Comparison of ENCODE assay signal across 1 cellular context in genomic region chr5:77751328-77752023, GRCh38.
TF ChIP-seq lines count a peak whose summit lies in the region.

No MANE protein-coding gene starts in this region.

TF ChIP-seq in WTC11, 78 proteins besides CTCF, POLR2A, EP300 and RAD21 (continued from another document):
- TF ChIP-seq, protein P1, sequence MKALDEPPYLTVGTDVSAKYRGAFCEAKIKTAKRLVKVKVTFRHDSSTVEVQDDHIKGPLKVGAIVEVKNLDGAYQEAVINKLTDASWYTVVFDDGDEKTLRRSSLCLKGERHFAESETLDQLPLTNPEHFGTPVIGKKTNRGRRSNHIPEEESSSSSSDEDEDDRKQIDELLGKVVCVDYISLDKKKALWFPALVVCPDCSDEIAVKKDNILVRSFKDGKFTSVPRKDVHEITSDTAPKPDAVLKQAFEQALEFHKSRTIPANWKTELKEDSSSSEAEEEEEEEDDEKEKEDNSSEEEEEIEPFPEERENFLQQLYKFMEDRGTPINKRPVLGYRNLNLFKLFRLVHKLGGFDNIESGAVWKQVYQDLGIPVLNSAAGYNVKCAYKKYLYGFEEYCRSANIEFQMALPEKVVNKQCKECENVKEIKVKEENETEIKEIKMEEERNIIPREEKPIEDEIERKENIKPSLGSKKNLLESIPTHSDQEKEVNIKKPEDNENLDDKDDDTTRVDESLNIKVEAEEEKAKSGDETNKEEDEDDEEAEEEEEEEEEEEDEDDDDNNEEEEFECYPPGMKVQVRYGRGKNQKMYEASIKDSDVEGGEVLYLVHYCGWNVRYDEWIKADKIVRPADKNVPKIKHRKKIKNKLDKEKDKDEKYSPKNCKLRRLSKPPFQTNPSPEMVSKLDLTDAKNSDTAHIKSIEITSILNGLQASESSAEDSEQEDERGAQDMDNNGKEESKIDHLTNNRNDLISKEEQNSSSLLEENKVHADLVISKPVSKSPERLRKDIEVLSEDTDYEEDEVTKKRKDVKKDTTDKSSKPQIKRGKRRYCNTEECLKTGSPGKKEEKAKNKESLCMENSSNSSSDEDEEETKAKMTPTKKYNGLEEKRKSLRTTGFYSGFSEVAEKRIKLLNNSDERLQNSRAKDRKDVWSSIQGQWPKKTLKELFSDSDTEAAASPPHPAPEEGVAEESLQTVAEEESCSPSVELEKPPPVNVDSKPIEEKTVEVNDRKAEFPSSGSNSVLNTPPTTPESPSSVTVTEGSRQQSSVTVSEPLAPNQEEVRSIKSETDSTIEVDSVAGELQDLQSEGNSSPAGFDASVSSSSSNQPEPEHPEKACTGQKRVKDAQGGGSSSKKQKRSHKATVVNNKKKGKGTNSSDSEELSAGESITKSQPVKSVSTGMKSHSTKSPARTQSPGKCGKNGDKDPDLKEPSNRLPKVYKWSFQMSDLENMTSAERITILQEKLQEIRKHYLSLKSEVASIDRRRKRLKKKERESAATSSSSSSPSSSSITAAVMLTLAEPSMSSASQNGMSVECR (CRISPR knock-in tag; IDR thresholded peaks at IDR 0.05; ENCODE audit: borderline replicate concordance): no peak
- TF ChIP-seq SMAD3 (CRISPR knock-in tag; IDR thresholded peaks at IDR 0.05; ENCODE audit: borderline replicate concordance) (no peak), TCF7 (CRISPR knock-in tag; IDR thresholded peaks at IDR 0.05; ENCODE audit: low read depth) (no peak), SMAD4 (CRISPR knock-in tag; IDR thresholded peaks at IDR 0.05) (no peak), ATF3 (CRISPR knock-in tag; conservative IDR thresholded peaks at IDR 0.05) (no peak), HMGXB4 (CRISPR knock-in tag; IDR thresholded peaks at IDR 0.05) (no peak), ZNF263 (CRISPR knock-in tag; IDR thresholded peaks at IDR 0.05; ENCODE audit: low read depth) (no peak), ELF4 (CRISPR knock-in tag; IDR thresholded peaks at IDR 0.05; ENCODE audit: low read depth) (no peak), ZNF121 (CRISPR knock-in tag; IDR thresholded peaks at IDR 0.05) (no peak), ATF6 (CRISPR knock-in tag; IDR thresholded peaks at IDR 0.05) (no peak)
- TF ChIP-seq, protein P2, sequence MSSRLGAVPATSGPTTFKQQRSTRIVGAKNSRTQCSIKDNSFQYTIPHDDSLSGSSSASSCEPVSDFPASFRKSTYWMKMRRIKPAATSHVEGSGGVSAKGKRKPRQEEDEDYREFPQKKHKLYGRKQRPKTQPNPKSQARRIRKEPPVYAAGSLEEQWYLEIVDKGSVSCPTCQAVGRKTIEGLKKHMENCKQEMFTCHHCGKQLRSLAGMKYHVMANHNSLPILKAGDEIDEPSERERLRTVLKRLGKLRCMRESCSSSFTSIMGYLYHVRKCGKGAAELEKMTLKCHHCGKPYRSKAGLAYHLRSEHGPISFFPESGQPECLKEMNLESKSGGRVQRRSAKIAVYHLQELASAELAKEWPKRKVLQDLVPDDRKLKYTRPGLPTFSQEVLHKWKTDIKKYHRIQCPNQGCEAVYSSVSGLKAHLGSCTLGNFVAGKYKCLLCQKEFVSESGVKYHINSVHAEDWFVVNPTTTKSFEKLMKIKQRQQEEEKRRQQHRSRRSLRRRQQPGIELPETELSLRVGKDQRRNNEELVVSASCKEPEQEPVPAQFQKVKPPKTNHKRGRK (CRISPR knock-in tag; IDR thresholded peaks at IDR 0.05; ENCODE audit: borderline replicate concordance): no peak
- TF ChIP-seq, protein P3, sequence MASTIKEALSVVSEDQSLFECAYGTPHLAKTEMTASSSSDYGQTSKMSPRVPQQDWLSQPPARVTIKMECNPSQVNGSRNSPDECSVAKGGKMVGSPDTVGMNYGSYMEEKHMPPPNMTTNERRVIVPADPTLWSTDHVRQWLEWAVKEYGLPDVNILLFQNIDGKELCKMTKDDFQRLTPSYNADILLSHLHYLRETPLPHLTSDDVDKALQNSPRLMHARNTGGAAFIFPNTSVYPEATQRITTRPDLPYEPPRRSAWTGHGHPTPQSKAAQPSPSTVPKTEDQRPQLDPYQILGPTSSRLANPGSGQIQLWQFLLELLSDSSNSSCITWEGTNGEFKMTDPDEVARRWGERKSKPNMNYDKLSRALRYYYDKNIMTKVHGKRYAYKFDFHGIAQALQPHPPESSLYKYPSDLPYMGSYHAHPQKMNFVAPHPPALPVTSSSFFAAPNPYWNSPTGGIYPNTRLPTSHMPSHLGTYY (CRISPR knock-in tag; IDR thresholded peaks at IDR 0.05): no peak
- TF ChIP-seq, protein P4, sequence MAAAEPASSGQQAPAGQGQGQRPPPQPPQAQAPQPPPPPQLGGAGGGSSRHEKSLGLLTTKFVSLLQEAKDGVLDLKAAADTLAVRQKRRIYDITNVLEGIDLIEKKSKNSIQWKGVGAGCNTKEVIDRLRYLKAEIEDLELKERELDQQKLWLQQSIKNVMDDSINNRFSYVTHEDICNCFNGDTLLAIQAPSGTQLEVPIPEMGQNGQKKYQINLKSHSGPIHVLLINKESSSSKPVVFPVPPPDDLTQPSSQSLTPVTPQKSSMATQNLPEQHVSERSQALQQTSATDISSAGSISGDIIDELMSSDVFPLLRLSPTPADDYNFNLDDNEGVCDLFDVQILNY (CRISPR knock-in tag; IDR thresholded peaks at IDR 0.05): no peak
